9 cellular contexts compared by ENCODE assay signal in the genomic region with DNA sequence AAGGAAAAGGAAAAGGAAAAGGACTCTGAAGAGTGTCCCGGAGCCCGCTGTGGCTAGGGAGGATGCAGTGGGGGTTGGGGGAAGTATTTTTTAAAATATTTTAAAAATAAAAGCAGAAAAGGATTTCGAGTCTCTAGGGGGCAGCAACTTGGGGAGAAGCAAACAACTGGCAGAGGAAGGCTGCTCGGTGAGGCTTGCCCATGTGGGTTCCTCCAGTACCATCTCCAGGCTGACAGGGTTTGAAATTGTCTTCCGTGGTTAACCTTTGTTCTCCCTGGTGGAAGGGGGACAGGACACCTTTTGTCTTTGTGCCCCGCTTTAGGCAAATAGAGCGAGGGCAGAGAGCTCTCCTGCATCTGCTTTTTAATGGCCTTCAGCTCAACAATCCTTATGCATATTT.
A peak's percentile ranks its signal among the peaks of the same experiment; 100 is the strongest.
DNase-seq lines count a peak whose midpoint lies in the region; ATAC-seq and TF ChIP-seq lines count a peak whose summit lies in the region.
"Had no signal": no experiment of that assay in that cellular context is flagged by ENCODE, and none has a peak within 500 bp of the region (broad histone marks: within the 10 kb centered on the region; RNA-seq: fewer than 3 reads in every experiment).

No MANE protein-coding gene starts in this region.

- peak; percentile 47 for TF ChIP-seq CTCF in GM06990 (IDR thresholded peaks at IDR 0.05; ENCODE audit: insufficient read depth, low read length, poor library complexity, severe bottlenecking)
- peak; percentile 17 for TF ChIP-seq CTCF in cardiac fibroblast (IDR thresholded peaks at IDR 0.05; ENCODE audit: low read depth, low read length)
- TF ChIP-seq CTCF in osteocyte (IDR thresholded peaks at IDR 0.05) = peak; percentile 27

- H3K4me3 ChIP-seq in GM06990 (replicated peaks; ENCODE audit: low read depth, low read length) (no peak overlapping the region), cardiac fibroblast (replicated peaks in 1 of 2; ENCODE audit: low read depth in 2 of 2, low read length in 2 of 2) (no peak overlapping the region)
- H3K4me3 ChIP-seq: psoas muscle had no signal

- no peak for ATAC-seq in HG02885 (IDR thresholded peaks at IDR 0.05; ENCODE audit: poor library complexity, unreplicated experiment)

- no peaks in the 10 kb centered on the region for H3K27me3 ChIP-seq in GM06990 (replicated peaks; ENCODE audit: control insufficient read depth, insufficient read depth, low read length)

- peaks cover 83% of the 10 kb centered on the region for H3K4me1 Mint-ChIP-seq in osteocyte (ENCODE audit: unreplicated experiment)

- H3K36me3 ChIP-seq in GM06990 (ENCODE audit: control insufficient read depth, insufficient read depth, low read length) = no peaks in the 10 kb centered on the region

- H3K27me3 Mint-ChIP-seq in osteocyte (ENCODE audit: unreplicated experiment) = no peaks in the 10 kb centered on the region

- no peak overlapping the region for H3K4me3 Mint-ChIP-seq in osteocyte (ENCODE audit: unreplicated experiment)

- H3K9me3 Mint-ChIP-seq in osteocyte (ENCODE audit: unreplicated experiment) = no peaks in the 10 kb centered on the region

- no peaks in the 10 kb centered on the region for H3K36me3 Mint-ChIP-seq in osteocyte (ENCODE audit: unreplicated experiment)

- DNase-seq in GM06990 (ENCODE audit: extremely low read depth, insufficient read length) = no peak
- DNase-seq in NCI-H526 (lab: John Stamatoyannopoulos, UW) = peak; percentile 79 to 89
- DNase-seq in cardiac fibroblast (ENCODE audit: low read depth in 2 of 2) = peak in 1 of 2 donors; percentile 22
- DNase-seq in osteocyte (ENCODE audit: extremely low spot score, unreplicated experiment) = no peak
- DNase-seq in hepatic stellate cell (ENCODE audit: low spot score) = no peak
- DNase-seq in NCI-H2029 treated with DMSO at 0.1 percent for 48 hours (lab: John Stamatoyannopoulos, UW) = no peak
- no peak for DNase-seq in central memory CD4-positive, alpha-beta T cell

- H3K27ac Mint-ChIP-seq in osteocyte (ENCODE audit: unreplicated experiment) = peak overlapping the region; percentile 98

Comparison
In these comparisons a context has a peak if more than half of its experiments do, and no peak if none do; other contexts are left out.
1. DNase-seq: peak in NCI-H526 (2 of 2); none in GM06990 (single experiment), osteocyte (single experiment), hepatic stellate cell (single experiment), NCI-H2029 treated with DMSO at 0.1 percent for 48 hours (single experiment) and central memory CD4-positive, alpha-beta T cell (single experiment).
2. Peak in every context shown above with its lines, with median percentiles within 50 percentile points of each other: CTCF ChIP-seq.